ENCODE assay signal across 8 cellular contexts in the genomic region with DNA sequence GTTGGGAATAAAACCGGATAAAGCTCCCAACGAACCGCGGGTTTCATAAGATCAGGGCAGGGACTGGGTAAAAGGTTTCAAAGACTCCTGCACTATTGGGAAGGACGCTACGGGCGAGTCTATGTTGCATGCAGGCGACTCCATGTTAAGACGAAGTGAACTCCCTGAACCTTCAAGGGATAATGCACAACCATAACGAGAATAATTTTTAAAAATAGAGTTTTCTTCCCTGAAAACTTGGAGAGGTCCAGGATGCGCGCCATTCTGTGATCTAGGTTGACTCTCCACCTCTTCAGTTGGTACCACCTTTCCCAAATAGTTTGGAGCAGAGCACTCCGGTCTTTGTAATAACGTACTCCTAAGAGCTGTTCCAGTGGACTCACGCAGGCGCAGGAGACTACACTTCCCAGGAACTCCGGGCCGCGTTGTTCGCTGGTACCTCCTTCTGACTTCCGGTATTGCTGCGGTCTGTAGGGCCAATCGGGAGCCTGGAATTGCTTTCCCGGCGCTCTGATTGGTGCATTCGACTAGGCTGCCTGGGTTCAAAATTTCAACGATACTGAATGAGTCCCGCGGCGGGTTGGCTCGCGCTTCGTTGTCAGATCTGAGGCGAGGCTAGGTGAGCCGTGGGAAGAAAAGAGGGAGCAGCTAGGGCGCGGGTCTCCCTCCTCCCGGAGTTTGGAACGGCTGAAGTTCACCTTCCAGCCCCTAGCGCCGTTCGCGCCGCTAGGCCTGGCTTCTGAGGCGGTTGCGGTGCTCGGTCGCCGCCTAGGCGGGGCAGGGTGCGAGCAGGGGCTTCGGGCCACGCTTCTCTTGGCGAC. TPM values are rescaled to one million over a fixed set of nuclear protein-coding genes. Genes with fewer than 3 reads are reported as not detected.
A peak's percentile ranks its signal among the peaks of the same experiment; 100 is the strongest.
DNase-seq lines count a peak whose midpoint lies in the region; ATAC-seq and TF ChIP-seq lines count a peak whose summit lies in the region.

A gene with protein sequence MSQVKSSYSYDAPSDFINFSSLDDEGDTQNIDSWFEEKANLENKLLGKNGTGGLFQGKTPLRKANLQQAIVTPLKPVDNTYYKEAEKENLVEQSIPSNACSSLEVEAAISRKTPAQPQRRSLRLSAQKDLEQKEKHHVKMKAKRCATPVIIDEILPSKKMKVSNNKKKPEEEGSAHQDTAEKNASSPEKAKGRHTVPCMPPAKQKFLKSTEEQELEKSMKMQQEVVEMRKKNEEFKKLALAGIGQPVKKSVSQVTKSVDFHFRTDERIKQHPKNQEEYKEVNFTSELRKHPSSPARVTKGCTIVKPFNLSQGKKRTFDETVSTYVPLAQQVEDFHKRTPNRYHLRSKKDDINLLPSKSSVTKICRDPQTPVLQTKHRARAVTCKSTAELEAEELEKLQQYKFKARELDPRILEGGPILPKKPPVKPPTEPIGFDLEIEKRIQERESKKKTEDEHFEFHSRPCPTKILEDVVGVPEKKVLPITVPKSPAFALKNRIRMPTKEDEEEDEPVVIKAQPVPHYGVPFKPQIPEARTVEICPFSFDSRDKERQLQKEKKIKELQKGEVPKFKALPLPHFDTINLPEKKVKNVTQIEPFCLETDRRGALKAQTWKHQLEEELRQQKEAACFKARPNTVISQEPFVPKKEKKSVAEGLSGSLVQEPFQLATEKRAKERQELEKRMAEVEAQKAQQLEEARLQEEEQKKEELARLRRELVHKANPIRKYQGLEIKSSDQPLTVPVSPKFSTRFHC (plus strand): TSS at position 562 of the 821 bp plus-strand sequence. CDS start 18,187 bp downstream, outside the sequence.

- CTCF ChIA-PET in activated B cell treated with CpG ODN at 0.5 μM for 24 hours (lab: Charles Lee) = interaction anchor here (1.0 to 2.4 kb wide), 2 partner anchors 15 to 77 kb away, joined by 4 to 9 read pairs; no protein-coding TSS in a partner anchor

- no peaks in the 10 kb centered on the region for H3K27me3 Mint-ChIP-seq in activated B cell treated with CpG ODN at 0.5 μM for 24 hours
- no peaks in the 10 kb centered on the region for H3K27me3 Mint-ChIP-seq in central memory CD8-positive, alpha-beta T cell

- intact Hi-C loops in activated B cell treated with CpG ODN at 0.5 μM for 24 hours (cut with micrococcal nuclease) = loop anchor here (1.0 kb wide), 2 partner anchors 16 to 22 kb away; no protein-coding TSS in a partner anchor

- H3K9me3 Mint-ChIP-seq in activated B cell treated with CpG ODN at 0.5 μM for 24 hours = no peaks in the 10 kb centered on the region
- H3K9me3 Mint-ChIP-seq in central memory CD8-positive, alpha-beta T cell = no peaks in the 10 kb centered on the region

- TF ChIP-seq CTCF in activated B cell treated with CpG ODN at 0.5 μM for 24 hours (IDR thresholded peaks at IDR 0.05) = no peak

- H3K4me3 Mint-ChIP-seq in activated B cell treated with CpG ODN at 0.5 μM for 24 hours = no peak within 1 kb of the TSS
- H3K4me3 Mint-ChIP-seq in central memory CD8-positive, alpha-beta T cell = no peak within 1 kb of the TSS

- POLR2A ChIA-PET in activated B cell treated with CpG ODN at 0.5 μM for 24 hours (lab: Charles Lee) = interaction anchor here (0.6 to 0.7 kb wide), 2 partner anchors 15 to 48 kb away, joined by 3 to 4 read pairs; no protein-coding TSS in a partner anchor

- peak; percentile 90 to 95 for DNase-seq in AML-193 (lab: John Stamatoyannopoulos, UW)
- peak; percentile 100 for DNase-seq in NCI-H345 (lab: John Stamatoyannopoulos, UW)
- peak; percentile 61 for DNase-seq in activated B cell treated with CpG ODN at 0.5 μM for 24 hours
- peak; percentile 30 to 32 for DNase-seq in central memory CD8-positive, alpha-beta T cell (ENCODE audit: low spot score in 2 of 2)
- peak; percentile 98 for DNase-seq in iris pigment epithelial cell (ENCODE audit: low read depth)
- DNase-seq in stimulated activated CD4-positive, alpha-beta T cell treated with anti-CD3 and anti-CD28 coated beads, Interleukin-12 subunit alpha, Interleukin-12 subunit beta, amount 100 ng/mL, for 4 hours = peak; percentile 81

- no peak within 1 kb of the TSS for H3K27ac Mint-ChIP-seq in activated B cell treated with CpG ODN at 0.5 μM for 24 hours
- H3K27ac Mint-ChIP-seq in central memory CD8-positive, alpha-beta T cell (ENCODE audit: low read depth) = no peak within 1 kb of the TSS

- H3K36me3 Mint-ChIP-seq in activated B cell treated with CpG ODN at 0.5 μM for 24 hours (ENCODE audit: low read depth) = no peaks in the 10 kb centered on the region
- peaks cover 5% of the 10 kb centered on the region for H3K36me3 Mint-ChIP-seq in central memory CD8-positive, alpha-beta T cell (ENCODE audit: insufficient read depth)

- no peaks in the 10 kb centered on the region for H3K4me1 Mint-ChIP-seq in activated B cell treated with CpG ODN at 0.5 μM for 24 hours
- H3K4me1 Mint-ChIP-seq in central memory CD8-positive, alpha-beta T cell = no peaks in the 10 kb centered on the region

- ATAC-seq in GM19025 (IDR thresholded peaks at IDR 0.05; ENCODE audit: low read depth, unreplicated experiment) (peak; percentile 97), HG03280 (IDR thresholded peaks at IDR 0.05; ENCODE audit: unreplicated experiment) (peak; percentile 96), activated B cell treated with CpG ODN at 0.5 μM for 24 hours (ENCODE audit: low read depth) (peak; percentile 99)
- peak; percentile 69 for ATAC-seq in central memory CD8-positive, alpha-beta T cell (replicated peaks; ENCODE audit: extremely low read depth, poor library complexity, severe bottlenecking)

RNA-seq across cellular contexts. Expression of the gene that starts here (rescaled TPM):
- total RNA-seq in activated B cell treated with CpG ODN at 0.5 μM for 24 hours = 2.2 and 2.8 TPM in 2 replicates

Comparison
In these comparisons a context has a peak if more than half of its experiments do, and no peak if none do; other contexts are left out.
1. Peak in every context shown above with its lines: DNase-seq and ATAC-seq.
2. DNase-seq: peak in every context shown above with its lines; median percentile 100 in NCI-H345; 98 in iris pigment epithelial cell; 92 in AML-193; 81 in stimulated activated CD4-positive, alpha-beta T cell treated with anti-CD3 and anti-CD28 coated beads, Interleukin-12 subunit alpha, Interleukin-12 subunit beta, amount 100 ng/mL, for 4 hours; 61 in activated B cell treated with CpG ODN at 0.5 μM for 24 hours; 31 in central memory CD8-positive, alpha-beta T cell.